In the genomic region with DNA sequence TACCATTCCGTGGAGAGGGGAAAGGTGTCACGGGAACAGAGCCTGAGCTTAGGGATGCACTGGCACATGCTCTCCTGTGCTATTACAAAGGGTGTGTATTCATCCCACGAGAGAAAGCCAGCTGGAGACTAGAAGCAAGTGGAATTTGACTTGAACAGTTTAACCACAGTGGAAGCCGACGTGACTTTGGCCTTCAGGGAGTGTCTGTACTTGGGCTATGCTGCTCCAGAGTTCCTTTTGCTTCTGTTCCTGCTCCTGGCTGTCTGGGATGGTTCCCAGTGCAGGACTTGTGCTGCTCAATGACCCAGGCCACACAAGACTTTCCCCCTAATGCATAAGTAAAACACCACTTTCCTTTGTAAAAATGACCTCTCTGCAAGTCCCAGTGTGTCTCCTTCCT, we compare ENCODE assay signal across 28 cellular contexts.
"Had no signal": no experiment of that assay in that cellular context is flagged by ENCODE, and none has a peak within 500 bp of the region (broad histone marks: within the 10 kb centered on the region; RNA-seq: fewer than 3 reads in every experiment).

No MANE protein-coding gene starts in this region.

- H3K9me3 ChIP-seq: ovary, psoas muscle, right lobe of liver, sigmoid colon, suprapubic skin, testis, tibial artery, transverse colon, upper lobe of right lung, uterus had no signal

- H3K4me1 ChIP-seq: parathyroid adenoma, right lobe of liver, testis, upper lobe of right lung, uterus had no signal

- H3K27ac ChIP-seq: ovary, parathyroid adenoma, psoas muscle, right lobe of liver, sigmoid colon, skin epidermis, suprapubic skin, testis, tibial artery, transverse colon, upper lobe of right lung, uterus had no signal

- ATAC-seq: naive thymus-derived CD8-positive, alpha-beta T cell; natural killer cell treated with Interleukin-12 subunit alpha and Interleukin-12 subunit beta and Interleukin-15 and Interleukin-18, amount 100 ng/mL, for 72 hours; psoas muscle; right cardiac atrium; right lobe of liver; stimulated activated memory B cell treated with anti-CD40 and anti-IgM and Interleukin-4, amounts not matched to agents 10 μg/mL and 1 μg/mL and 100 μg/mL, for 72 hours; stimulated activated naive CD8-positive, alpha-beta T cell treated with anti-CD3 and anti-CD28 coated beads, Interleukin-15, amount 100 ng/mL, for 72 hours; stimulated activated naive CD8-positive, alpha-beta T cell treated with anti-CD3 and anti-CD28 coated beads, Interleukin-15, Interleukin-2, amounts not matched to agents 100 U/mL and 50 U/mL, for 24 hours; upper lobe of right lung had no signal

- DNase-seq: naive B cell; naive thymus-derived CD8-positive, alpha-beta T cell; nephron progenitor cell; occipital lobe; ovary; posterior cingulate gyrus; psoas muscle; right cardiac atrium; right lobe of liver; sigmoid colon; stimulated activated CD4-positive, alpha-beta T cell treated with anti-CD3 and anti-CD28 coated beads, Interleukin-15, amount 100 ng/mL, for 24 hours; stimulated activated CD4-positive, alpha-beta T cell treated with anti-CD3 and anti-CD28 coated beads, Interleukin-4, amount 100 ng/mL, for 1 hour; stimulated activated CD4-positive, alpha-beta T cell treated with anti-CD3 and anti-CD28 coated beads, Interleukin-4, amount 100 ng/mL, for 4 hours; stimulated activated CD8-positive, alpha-beta memory T cell treated with anti-CD3 and anti-CD28 coated beads, Interleukin-4, amount 100 ng/mL, for 48 hours; stimulated activated naive CD4-positive, alpha-beta T cell; stimulated activated naive CD8-positive, alpha-beta T cell treated with anti-CD3 and anti-CD28 coated beads, Interleukin-15, amount 100 ng/mL, for 72 hours; stimulated activated naive CD8-positive, alpha-beta T cell treated with anti-CD3 and anti-CD28 coated beads, Interleukin-15, Interleukin-2, amounts not matched to agents 100 U/mL and 50 U/mL, for 24 hours; substantia nigra; testis; tibial artery; transverse colon; upper lobe of right lung; uterus had no signal

- H3K4me3 ChIP-seq: ovary, psoas muscle, right lobe of liver, sigmoid colon, skin epidermis, suprapubic skin, testis, tibial artery, transverse colon, upper lobe of right lung, uterus had no signal

- H3K36me3 ChIP-seq: ovary, right lobe of liver, sigmoid colon, suprapubic skin, tibial artery, transverse colon, upper lobe of right lung, uterus had no signal

- H3K27me3 ChIP-seq: ovary, right lobe of liver, sigmoid colon, suprapubic skin, testis, tibial artery, transverse colon, upper lobe of right lung, uterus had no signal
